In genomic region chr9:107631788-107632187, GRCh38 we compare ENCODE assay signal across 17 cellular contexts.
DNase-seq lines count a peak whose midpoint lies in the region; TF ChIP-seq lines count a peak whose summit lies in the region.
"Had no signal": no experiment of that assay in that cellular context is flagged by ENCODE, and none has a peak within 500 bp of the region (broad histone marks: within the 10 kb centered on the region; RNA-seq: fewer than 3 reads in every experiment).

No MANE protein-coding gene starts in this region.

- TF ChIP-seq CTCF in uterus (IDR thresholded peaks at IDR 0.05) = no peak

- H3K36me3 ChIP-seq in uterus = no peaks in the 10 kb centered on the region

- no peaks in the 10 kb centered on the region for H3K27me3 ChIP-seq in uterus

- DNase-seq in NCI-H82 (lab: John Stamatoyannopoulos, UW) = peak; percentile 16
- DNase-seq in NCI-H82 treated with DMSO at 0.1 percent for 48 hours (lab: John Stamatoyannopoulos, UW; ENCODE audit: unreplicated experiment) = no peak
- DNase-seq in fibroblast of the conjunctiva (ENCODE audit: low read depth) = peak; percentile 68
- peak; percentile 18 for DNase-seq in mucosa of gallbladder (ENCODE audit: low spot score)
- DNase-seq in T1000 (lab: John Stamatoyannopoulos, UW) = no peak
- no peak for DNase-seq in iPS-NIHi11 (ENCODE audit: low spot score)
- DNase-seq in GM03348 (ENCODE audit: low spot score) = no peak
- DNase-seq in uterus = no peak
- DNase-seq: Caco-2, DMS53, NCI-H146, NCI-H2107, NCI-H226, NCI-H526 treated with DMSO at 0.1 percent for 48 hours, Right ventricle myocardium superior had no signal

- H3K4me1 ChIP-seq in uterus = no peaks in the 10 kb centered on the region
- H3K4me1 ChIP-seq: Caco-2 had no signal

- no peak for TF ChIP-seq POLR2A in uterus (IDR thresholded peaks at IDR 0.05)

- no peak overlapping the region for H3K27ac ChIP-seq in uterus
- H3K27ac ChIP-seq: 22Rv1 had no signal

- intact Hi-C loops in uterus (cut with DNase I; ENCODE audit: low total_unique reads) = no loop called here

- H3K9me3 ChIP-seq in uterus = no peaks in the 10 kb centered on the region
- H3K9me3 ChIP-seq: Caco-2 had no signal

- no peak overlapping the region for H3K4me3 ChIP-seq in uterus
- H3K4me3 ChIP-seq: K562 had no signal

Comparison
In these comparisons a context has a peak if more than half of its experiments do, and no peak if none do; other contexts are left out.
1. DNase-seq: peak in NCI-H82 (single experiment), fibroblast of the conjunctiva (single experiment) and mucosa of gallbladder (single experiment); none in NCI-H82 treated with DMSO at 0.1 percent for 48 hours (single experiment), T1000 (single experiment), iPS-NIHi11 (single experiment), GM03348 (single experiment) and uterus (0 of 2).